1 cellular context compared by ENCODE assay signal in genomic region chr17:2392252-2393183, GRCh38.
TF ChIP-seq lines count a peak whose summit lies in the region.

No MANE protein-coding gene starts in this region.

TF ChIP-seq in HEK293, 187 proteins besides CTCF, POLR2A, EP300 and RAD21 (continued from another document and continues in another):
- TF ChIP-seq REST (tag by site-specific recombination; IDR thresholded peaks at IDR 0.05): no peak
- no peak; the same call in 1 of the 2 replicates for TF ChIP-seq TSHZ1 (tag by site-specific recombination; IDR thresholded peaks at IDR 0.05; ENCODE audit: borderline replicate concordance)
- TF ChIP-seq KLF8 (tag by site-specific recombination; IDR thresholded peaks at IDR 0.05): peak; percentile 76
- TF ChIP-seq ZNF366 (tag by site-specific recombination; conservative IDR thresholded peaks at IDR 0.05): no peak
- no peak for TF ChIP-seq GLI2 (tag by site-specific recombination; IDR thresholded peaks at IDR 0.05; ENCODE audit: borderline replicate concordance, low read depth)
- TF ChIP-seq ZNF768 (tag by site-specific recombination; IDR thresholded peaks at IDR 0.05): no peak
- TF ChIP-seq ZSCAN18 (tag by site-specific recombination; IDR thresholded peaks at IDR 0.05): no peak
- TF ChIP-seq ZFP37 (tag by site-specific recombination; IDR thresholded peaks at IDR 0.05): no peak
- TF ChIP-seq ZNF18 (tag by site-specific recombination; IDR thresholded peaks at IDR 0.05): no peak
- peak; percentile 89; the same call in 1 of the 2 replicates for TF ChIP-seq BCL11B (tag by site-specific recombination; IDR thresholded peaks at IDR 0.05; ENCODE audit: low read depth)
- no peak for TF ChIP-seq PATZ1 (tag by site-specific recombination; IDR thresholded peaks at IDR 0.05)
- no peak for TF ChIP-seq ZNF114 (tag by site-specific recombination; IDR thresholded peaks at IDR 0.05)
- no peak for TF ChIP-seq ZNF112 (tag by site-specific recombination; IDR thresholded peaks at IDR 0.05)
- TF ChIP-seq ZNF488 (tag by site-specific recombination; IDR thresholded peaks at IDR 0.05): no peak
- TF ChIP-seq ZNF501 (tag by site-specific recombination; IDR thresholded peaks at IDR 0.05): no peak
- TF ChIP-seq ZNF621 (tag by site-specific recombination; IDR thresholded peaks at IDR 0.05): no peak
- TF ChIP-seq ZNF596 (tag by site-specific recombination; IDR thresholded peaks at IDR 0.05): 0 out of 2 replicates have a peak, but pooled peaks have one; percentile 33
- no peak for TF ChIP-seq ZNF24 (tag by site-specific recombination; IDR thresholded peaks at IDR 0.05)
- no peak for TF ChIP-seq ZNF214 (tag by site-specific recombination; IDR thresholded peaks at IDR 0.05; ENCODE audit: borderline replicate concordance)
- TF ChIP-seq ZSCAN16 (tag by site-specific recombination; IDR thresholded peaks at IDR 0.05): no peak
- TF ChIP-seq ZNF791 (tag by site-specific recombination; IDR thresholded peaks at IDR 0.05): no peak
- TF ChIP-seq ZNF274 (IDR thresholded peaks at IDR 0.05; ENCODE audit: low read length): no peak
- no peak for TF ChIP-seq ZNF274 (tag by site-specific recombination; IDR thresholded peaks at IDR 0.05; ENCODE audit: borderline replicate concordance)
- TF ChIP-seq RBAK (tag by site-specific recombination; IDR thresholded peaks at IDR 0.05): no peak
- no peak for TF ChIP-seq ZNF362 (tag by site-specific recombination; IDR thresholded peaks at IDR 0.05)
- TF ChIP-seq ZNF837 (tag by site-specific recombination; IDR thresholded peaks at IDR 0.05): no peak
- TF ChIP-seq ZNF280D (tag by site-specific recombination; IDR thresholded peaks at IDR 0.05): no peak
- TF ChIP-seq ZNF404 (tag by site-specific recombination; IDR thresholded peaks at IDR 0.05): no peak
- TF ChIP-seq ZNF416 (tag by site-specific recombination; IDR thresholded peaks at IDR 0.05): no peak
- no peak for TF ChIP-seq PRDM6 (tag by site-specific recombination; IDR thresholded peaks at IDR 0.05)
- no peak for TF ChIP-seq ZNF292 (tag by site-specific recombination; IDR thresholded peaks at IDR 0.05; ENCODE audit: borderline replicate concordance, low read depth)
- no peak for TF ChIP-seq KLF7 (tag by site-specific recombination; IDR thresholded peaks at IDR 0.05; ENCODE audit: borderline replicate concordance)
- TF ChIP-seq ZNF585B (tag by site-specific recombination; IDR thresholded peaks at IDR 0.05): no peak
- no peak for TF ChIP-seq ZNF157 (tag by site-specific recombination; IDR thresholded peaks at IDR 0.05)
- TF ChIP-seq GLI4 (tag by site-specific recombination; IDR thresholded peaks at IDR 0.05): no peak
- TF ChIP-seq ZBTB49 (tag by site-specific recombination; IDR thresholded peaks at IDR 0.05; ENCODE audit: low read depth): no peak
- TF ChIP-seq ZNF548 (tag by site-specific recombination; IDR thresholded peaks at IDR 0.05): no peak
- TF ChIP-seq WT1 (tag by site-specific recombination; IDR thresholded peaks at IDR 0.05): no peak; the same call in 1 of the 2 replicates
